Comparison of ENCODE assay signal across 8 cellular contexts in genomic region chr20:2799688-2800589, GRCh38. TPM values are rescaled to one million over a fixed set of nuclear protein-coding genes. Genes with fewer than 3 reads are reported as not detected.
DNase-seq lines count a peak whose midpoint lies in the region; TF ChIP-seq lines count a peak whose summit lies in the region.

No MANE protein-coding gene starts in this region.

- 2% methylated on average over 53 of the region's 70 CpGs for WGBS in prostate gland

- H3K4me3 Mint-ChIP-seq in MCF 10A (ENCODE audit: unreplicated experiment): no peak overlapping the region

- peaks cover 46% of the 10 kb centered on the region for H3K27me3 Mint-ChIP-seq in MCF 10A (ENCODE audit: insufficient read depth, unreplicated experiment)

- CTCF ChIA-PET in MCF 10A (lab: Yijun Ruan, JAX): interaction anchor here (0.5 kb wide), 1 partner anchor 450 kb away, joined by 3 read pairs; no protein-coding TSS in a partner anchor

- POLR2A ChIA-PET in MCF 10A (lab: Yijun Ruan, JAX): no interaction called here

- BruUV-seq in MCF 10A (replicated peaks; lab: Mats Ljungman, UMichigan): no TSS peak

- no peaks in the 10 kb centered on the region for H3K9me3 Mint-ChIP-seq in MCF 10A (ENCODE audit: unreplicated experiment)

- H3K36me3 ChIP-seq in breast epithelium: no peaks in the 10 kb centered on the region
- no peaks in the 10 kb centered on the region for H3K36me3 ChIP-seq in prostate gland

- H3K4me3 ChIP-seq in breast epithelium (peak overlapping the region; percentile 40 to 70 (median 48)), prostate gland (peak overlapping the region; percentile 27)

- TF ChIP-seq CTCF in breast epithelium (IDR thresholded peaks at IDR 0.05) (no peak), MCF 10A (IDR thresholded peaks at IDR 0.05; ENCODE audit: unreplicated experiment) (no peak), prostate gland (IDR thresholded peaks at IDR 0.05) (no peak)

- intact Hi-C loops in breast epithelium (cut with DNase I; ENCODE audit: low total_unique reads) (no loop called here), MCF 10A (cut with micrococcal nuclease) (no loop called here), prostate gland (cut with DNase I) (no loop called here)

- H3K36me3 Mint-ChIP-seq in MCF 10A (ENCODE audit: insufficient read depth, unreplicated experiment): no peaks in the 10 kb centered on the region

- no peak for DNase-seq in breast epithelium (ENCODE audit: low spot score in 2 of 2)
- DNase-seq in MCF 10A (ENCODE audit: unreplicated experiment): no peak
- peak; percentile 45 for DNase-seq in NCI-H69 (lab: John Stamatoyannopoulos, UW)
- peak; percentile 25 for DNase-seq in fibroblast of peridontal ligament (ENCODE audit: extremely low read depth)
- DNase-seq in prostate gland (ENCODE audit: low spot score): no peak
- no peak for DNase-seq in NCI-H2196 (lab: John Stamatoyannopoulos, UW; ENCODE audit: unreplicated experiment)
- no peak for DNase-seq in NCI-H2081 treated with DMSO at 0.1 percent for 48 hours (lab: John Stamatoyannopoulos, UW)
- no peak for DNase-seq in activated CD4-positive, CD25-positive, alpha-beta regulatory T cell (lab: John Stamatoyannopoulos, UW)

- H3K4me1 Mint-ChIP-seq in MCF 10A (ENCODE audit: insufficient read depth, unreplicated experiment): peaks cover 5% of the 10 kb centered on the region

- peak overlapping the region in 1 of 2 donors; percentile 27 for H3K27ac ChIP-seq in breast epithelium
- H3K27ac ChIP-seq in prostate gland: no peak overlapping the region

- H3K9me3 ChIP-seq in breast epithelium: no peaks in the 10 kb centered on the region
- no peaks in the 10 kb centered on the region for H3K9me3 ChIP-seq in prostate gland

- H3K27me3 ChIP-seq in breast epithelium: peaks cover 0 to 10% of the 10 kb centered on the region in 2 donors
- H3K27me3 ChIP-seq in prostate gland (replicated peaks; ENCODE audit: insufficient read depth): no peaks in the 10 kb centered on the region

- H3K4me1 ChIP-seq in breast epithelium (no peaks in the 10 kb centered on the region), prostate gland (replicated peaks) (no peaks in the 10 kb centered on the region)

- no peak for TF ChIP-seq POLR2A in breast epithelium (IDR thresholded peaks at IDR 0.05)
- no peak for TF ChIP-seq POLR2A in prostate gland (IDR thresholded peaks at IDR 0.05)

- H3K27ac Mint-ChIP-seq in MCF 10A (ENCODE audit: low read depth, unreplicated experiment): no peak overlapping the region

RNA-seq across cellular contexts. Expression of gene CPXM1, which starts 0.5 kb away (rescaled TPM):
- 10 to 100 TPM; 23.1 to 45.4 (median 28.5) TPM for total RNA-seq in breast epithelium
- not detected in 2 replicates for total RNA-seq in MCF 10A (2022)
- total RNA-seq in prostate gland: 10 to 100 TPM in 1 of 2 donors, 1 to 10 TPM in 1; 7.4 to 35.5 TPM

RNA-seq across cellular contexts. Expression of gene C20orf141, which starts 14.8 kb away (rescaled TPM):
- total RNA-seq in breast epithelium (not detected), MCF 10A (2022) (not detected in 2 replicates), prostate gland (1 to 10 TPM in 1 of 2 donors, not detected in 1; 4.4 TPM)

RNA-seq across cellular contexts. Expression of gene TMEM239, which starts 16.2 kb away (rescaled TPM):
- total RNA-seq in breast epithelium (under 1 TPM in 1 of 3 donors, not detected in 2; under 0.01 TPM), MCF 10A (2022) (not detected in 2 replicates), prostate gland (not detected)

RNA-seq across cellular contexts. Expression of gene PCED1A, which starts 40.5 kb away (rescaled TPM):
- total RNA-seq in breast epithelium: 10 to 100 TPM; 23.4 to 38.0 (median 36.6) TPM
- 42.1 and 46.4 TPM in 2 replicates for total RNA-seq in MCF 10A (2022)
- total RNA-seq in prostate gland: 10 to 100 TPM; 54.8 to 58.1 TPM

RNA-seq across cellular contexts. Expression of gene VPS16, which starts 40.6 kb away (rescaled TPM):
- total RNA-seq in breast epithelium (10 to 100 TPM; 25.3 to 34.7 (median 33.8) TPM), MCF 10A (2022) (32.1 and 32.6 TPM in 2 replicates), prostate gland (10 to 100 TPM; 27.5 to 37.3 TPM)

Comparison
In these comparisons a context has a peak if more than half of its experiments do, and no peak if none do; other contexts are left out.
1. DNase-seq: peak in NCI-H69 (single experiment) and fibroblast of peridontal ligament (single experiment); none in breast epithelium (0 of 2), MCF 10A (single experiment), prostate gland (single experiment), NCI-H2196 (single experiment), NCI-H2081 treated with DMSO at 0.1 percent for 48 hours (single experiment) and activated CD4-positive, CD25-positive, alpha-beta regulatory T cell (0 of 4).